ENCODE assay signal across 16 cellular contexts in the genomic region with DNA sequence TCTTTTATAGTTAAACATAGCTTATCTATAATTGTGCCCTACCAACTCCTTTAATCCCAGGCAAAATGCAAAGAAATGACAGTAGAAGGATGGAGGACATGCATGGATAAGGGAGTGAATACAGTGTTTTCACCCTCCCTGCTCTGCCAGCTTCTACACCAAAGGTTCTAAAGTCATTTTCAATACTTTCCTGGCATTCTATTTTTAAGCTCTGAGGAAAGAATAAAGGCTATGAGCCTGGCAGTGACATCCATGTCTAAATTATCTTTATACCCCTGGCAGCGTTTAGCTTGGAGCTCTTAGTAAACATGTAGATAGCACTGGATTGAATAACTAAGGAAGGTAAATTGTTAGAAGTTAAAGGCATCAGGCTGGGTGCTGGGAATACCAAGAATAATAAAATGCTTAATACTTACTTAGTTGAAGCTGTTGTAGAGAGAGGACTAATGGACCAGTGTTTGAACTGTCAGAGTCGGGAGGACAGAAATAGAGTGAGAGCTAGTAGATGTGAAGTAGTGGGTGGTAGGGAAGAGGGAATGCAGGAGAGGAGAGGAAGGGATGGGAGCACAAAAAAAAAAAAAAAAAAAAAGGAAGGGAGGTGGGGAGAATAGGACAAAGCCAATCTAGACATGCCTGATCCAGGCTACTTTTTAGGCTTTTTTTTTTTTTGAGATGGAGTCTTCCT.
DNase-seq lines count a peak whose midpoint lies in the region; ATAC-seq and TF ChIP-seq lines count a peak whose summit lies in the region.
"Had no signal": no experiment of that assay in that cellular context is flagged by ENCODE, and none has a peak within 500 bp of the region (broad histone marks: within the 10 kb centered on the region; RNA-seq: fewer than 3 reads in every experiment).

No MANE protein-coding gene starts in this region.

- H3K4me1 ChIP-seq in heart right ventricle (peaks cover 0 to 19% (median 0%) of the 10 kb centered on the region in 9 donors), right cardiac atrium (ENCODE audit: control insufficient read depth, insufficient read depth, low read length) (no peaks in the 10 kb centered on the region), thyroid gland (no peaks in the 10 kb centered on the region)
- H3K4me1 ChIP-seq: BLaER1 treated with 17β-estradiol and CSF1 and Interleukin-3, amounts not matched to agents 10 nM and 100 nM had no signal

- H3K36me3 ChIP-seq in heart right ventricle = no peaks in the 10 kb centered on the region
- no peaks in the 10 kb centered on the region for H3K36me3 ChIP-seq in thyroid gland
- H3K36me3 ChIP-seq: BLaER1 treated with 17β-estradiol and CSF1 and Interleukin-3, amounts not matched to agents 10 nM and 100 nM had no signal

- intact Hi-C loops in Right ventricle myocardium inferior (cut with DNase I) (no loop called here), cardiac septum (cut with DNase I) (no loop called here), heart right ventricle (cut with DNase I) (loop anchor here in 1 of 10 donors (5.0 kb wide), 1 partner anchor 33 kb away; no protein-coding TSS in a partner anchor), right cardiac atrium (cut with DNase I) (no loop called here), left ventricle myocardium superior (cut with micrococcal nuclease) (no loop called here), thyroid gland (cut with DNase I) (no loop called here)

- no peak for TF ChIP-seq POLR2A in thyroid gland (IDR thresholded peaks at IDR 0.05)

- 36 to 56% methylated on average over 2 of the region's 2 CpGs for WGBS in heart right ventricle, 2 donors
- WGBS in right cardiac atrium = 50% methylated on average over 2 of the region's 2 CpGs
- 71 to 75% methylated on average over 2 of the region's 2 CpGs for WGBS in thyroid gland, 2 donors

- DNase-seq in Right ventricle myocardium inferior (ENCODE audit: missing footprints) (no peak), cardiac septum (ENCODE audit: low spot score) (no peak), heart right ventricle (no peak), right cardiac atrium (no peak), left ventricle myocardium superior (no peak), thyroid gland (no peak)
- DNase-seq: Calu3; CD4-positive, alpha-beta T cell; COR-L47; DMS53; DMS79 treated with DMSO at 0.1 percent for 48 hours; GF-D8; GOT3; HCEC 1CT had no signal

- H3K27ac ChIP-seq in heart right ventricle = peak overlapping the region in 9 of 10 donors; percentile 6 to 71 (median 59)
- H3K27ac ChIP-seq in right cardiac atrium (ENCODE audit: low read length) = no peak overlapping the region
- no peak overlapping the region for H3K27ac ChIP-seq in thyroid gland
- H3K27ac ChIP-seq: 22Rv1; BLaER1 treated with 17β-estradiol and CSF1 and Interleukin-3, amounts not matched to agents 10 nM and 100 nM had no signal

- no peaks in the 10 kb centered on the region for H3K27me3 ChIP-seq in heart right ventricle
- no peaks in the 10 kb centered on the region for H3K27me3 ChIP-seq in right cardiac atrium (ENCODE audit: control insufficient read depth, insufficient read depth)
- no peaks in the 10 kb centered on the region for H3K27me3 ChIP-seq in thyroid gland
- H3K27me3 ChIP-seq: BLaER1 treated with 17β-estradiol and CSF1 and Interleukin-3, amounts not matched to agents 10 nM and 100 nM had no signal

- TF ChIP-seq CTCF in heart right ventricle (IDR thresholded peaks at IDR 0.05) = no peak
- TF ChIP-seq CTCF in thyroid gland (IDR thresholded peaks at IDR 0.05) = no peak

- ATAC-seq in Right ventricle myocardium inferior (peak; percentile 44), heart right ventricle (peak in 6 of 8 donors; percentile 41 to 78 (median 71)), right cardiac atrium (no peak), left ventricle myocardium superior (peak; percentile 77)

- H3K9me3 ChIP-seq in heart right ventricle = peaks cover 0 to 27% (median 7%) of the 10 kb centered on the region in 11 donors
- peaks cover 2% of the 10 kb centered on the region for H3K9me3 ChIP-seq in right cardiac atrium (ENCODE audit: control insufficient read depth, low read length)
- H3K9me3 ChIP-seq in thyroid gland = no peaks in the 10 kb centered on the region

- no peak overlapping the region for H3K4me3 ChIP-seq in heart right ventricle
- H3K4me3 ChIP-seq in right cardiac atrium (ENCODE audit: low read length) = no peak overlapping the region
- H3K4me3 ChIP-seq in thyroid gland (replicated peaks in 1 of 3) = no peak overlapping the region
- H3K4me3 ChIP-seq: BLaER1 treated with 17β-estradiol and CSF1 and Interleukin-3, amounts not matched to agents 10 nM and 100 nM had no signal

Comparison
In these comparisons a context has a peak if more than half of its experiments do, and no peak if none do; other contexts are left out.
1. ATAC-seq: peak in Right ventricle myocardium inferior (single experiment), heart right ventricle (6 of 8) and left ventricle myocardium superior (single experiment); none in right cardiac atrium (0 of 2).
2. H3K27ac ChIP-seq: peak in heart right ventricle (9 of 10); none in right cardiac atrium (single experiment) and thyroid gland (0 of 3).